In genomic region chr1:199859525-199859924, GRCh38 we compare ENCODE assay signal across 11 cellular contexts.
DNase-seq lines count a peak whose midpoint lies in the region; TF ChIP-seq lines count a peak whose summit lies in the region.
"Had no signal": no experiment of that assay in that cellular context is flagged by ENCODE, and none has a peak within 500 bp of the region (broad histone marks: within the 10 kb centered on the region; RNA-seq: fewer than 3 reads in every experiment).

No MANE protein-coding gene starts in this region.

- H3K9me3 ChIP-seq in OCI-LY7 (ENCODE audit: low read length) (no peaks in the 10 kb centered on the region), smooth muscle cell (replicated peaks; ENCODE audit: low read depth) (no peaks in the 10 kb centered on the region)

- H3K4me2 ChIP-seq in OCI-LY7 (ENCODE audit: low read length) (no peak overlapping the region), smooth muscle cell (peak overlapping the region; percentile 5)

- POLR2A ChIA-PET in OCI-LY7 (lab: Charles Lee) = interaction anchor here (1.3 kb wide), 1 partner anchor 11 kb away, joined by 3 read pairs; no protein-coding TSS in a partner anchor

- H2AFZ ChIP-seq in OCI-LY7 (ENCODE audit: low read length) (no peak overlapping the region), smooth muscle cell (ENCODE audit: low read depth) (no peak overlapping the region)

- 66% methylated on average over 3 of the region's 3 CpGs for WGBS in smooth muscle cell (ENCODE audit: low lambda C conversion rate)

- DNase-seq in NCI-H345 (lab: John Stamatoyannopoulos, UW) = peak; percentile 11
- no peak for DNase-seq in NCI-H345 treated with DMSO at 0.1 percent for 48 hours (lab: John Stamatoyannopoulos, UW; ENCODE audit: unreplicated experiment)
- peak; percentile 1 for DNase-seq in OCI-LY7 (ENCODE audit: low spot score)
- DNase-seq in fibroblast of gingiva (ENCODE audit: low read depth) = peak; percentile 88
- DNase-seq in smooth muscle cell (lab: John Stamatoyannopoulos, UW; ENCODE audit: unreplicated experiment) = no peak
- no peak for DNase-seq in NCI-H774 (lab: John Stamatoyannopoulos, UW)
- DNase-seq in GOT3 (lab: John Stamatoyannopoulos, UW) = no peak
- no peak for DNase-seq in activated naive CD4-positive, alpha-beta T cell treated with anti-CD3 and anti-CD28 coated beads, Interleukin-2, amount 50 U/mL, for 16 hours
- DNase-seq: activated gamma-delta T cell, NCI-H2029 treated with DMSO at 0.1 percent for 48 hours had no signal

- no peaks in the 10 kb centered on the region for H3K36me3 ChIP-seq in OCI-LY7 (ENCODE audit: insufficient read depth, low read length)
- H3K36me3 ChIP-seq in smooth muscle cell (ENCODE audit: low read depth) = no peaks in the 10 kb centered on the region

- no peak overlapping the region for H3K9ac ChIP-seq in smooth muscle cell (ENCODE audit: low read depth)

- no peaks in the 10 kb centered on the region for H3K27me3 ChIP-seq in smooth muscle cell (ENCODE audit: low read depth)

- CTCF ChIA-PET in OCI-LY7 (lab: Charles Lee; ENCODE audit: unreplicated experiment) = no interaction called here

- H3K4me3 ChIP-seq in OCI-LY7 (ENCODE audit: low read depth, low read length, poor library complexity, severe bottlenecking) (no peak overlapping the region), smooth muscle cell (no peak overlapping the region)

- H3K79me2 ChIP-seq in OCI-LY7 (ENCODE audit: insufficient read depth, low read depth, low read length) = no peaks in the 10 kb centered on the region
- H3K79me2 ChIP-seq in smooth muscle cell (ENCODE audit: low read depth) = no peaks in the 10 kb centered on the region

- TF ChIP-seq CTCF in OCI-LY7 (conservative IDR thresholded peaks at IDR 0.05; ENCODE audit: low read length) (no peak), smooth muscle cell (IDR thresholded peaks at IDR 0.05; ENCODE audit: borderline replicate concordance, insufficient read depth, poor library complexity, severe bottlenecking) (no peak)

- no TSS peak for BruUV-seq in OCI-LY7 (replicated peaks; lab: Mats Ljungman, UMichigan)

- no peaks in the 10 kb centered on the region for H3K9me2 ChIP-seq in OCI-LY7 (ENCODE audit: insufficient read depth, low read length)

- no peaks in the 10 kb centered on the region for H3F3A ChIP-seq in smooth muscle cell (ENCODE audit: low read depth)

- H3K4me1 ChIP-seq in OCI-LY7 (ENCODE audit: insufficient read depth, low read length, poor library complexity, severe bottlenecking) = peaks cover 4% of the 10 kb centered on the region
- peaks cover 17% of the 10 kb centered on the region for H3K4me1 ChIP-seq in smooth muscle cell (ENCODE audit: low read depth)

- H3K27ac ChIP-seq in OCI-LY7 (ENCODE audit: low read depth, low read length, poor library complexity, severe bottlenecking) (no peak overlapping the region), smooth muscle cell (ENCODE audit: low read depth) (peak overlapping the region; percentile 60)
- H3K27ac ChIP-seq: C4-2B had no signal

- intact Hi-C loops in OCI-LY7 (cut with micrococcal nuclease; ENCODE audit: unreplicated experiment) = no loop called here

- no peaks in the 10 kb centered on the region for H4K20me1 ChIP-seq in OCI-LY7 (ENCODE audit: insufficient read depth, low read length)
- no peaks in the 10 kb centered on the region for H4K20me1 ChIP-seq in smooth muscle cell (ENCODE audit: low read depth)

Comparison
In these comparisons a context has a peak if more than half of its experiments do, and no peak if none do; other contexts are left out.
1. DNase-seq: peak in NCI-H345 (single experiment), OCI-LY7 (single experiment) and fibroblast of gingiva (single experiment); none in NCI-H345 treated with DMSO at 0.1 percent for 48 hours (single experiment), smooth muscle cell (single experiment), NCI-H774 (single experiment), GOT3 (single experiment) and activated naive CD4-positive, alpha-beta T cell treated with anti-CD3 and anti-CD28 coated beads, Interleukin-2, amount 50 U/mL, for 16 hours (single experiment).